In the genomic region with DNA sequence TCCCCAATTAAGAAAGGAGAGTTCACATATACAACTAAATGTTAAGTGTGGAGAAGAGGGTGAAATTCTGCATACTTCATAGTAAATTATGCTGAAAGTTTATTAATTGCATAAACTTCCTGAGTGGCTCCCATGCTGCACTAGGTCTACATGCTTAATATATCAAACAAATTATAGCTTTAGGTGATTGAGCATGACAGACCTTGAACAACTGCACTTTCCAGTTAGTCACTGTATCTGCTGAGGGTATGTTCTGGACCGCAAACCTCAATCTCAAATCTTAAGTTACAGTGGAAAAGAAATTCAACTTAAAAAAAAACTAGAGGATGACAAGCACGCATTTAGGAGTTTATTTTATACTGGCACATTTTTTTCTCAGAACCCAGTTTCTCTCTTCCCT, we compare ENCODE assay signal across 36 cellular contexts.
"Had no signal": no experiment of that assay in that cellular context is flagged by ENCODE, and none has a peak within 500 bp of the region (broad histone marks: within the 10 kb centered on the region; RNA-seq: fewer than 3 reads in every experiment).

No MANE protein-coding gene starts in this region.

- FAIRE-seq: K562 had no signal

- DNase-seq: activated CD4-positive, alpha-beta memory T cell treated with anti-CD3 and anti-CD28 coated beads, Interleukin-2, amount 10 ng/mL, durations not matched to agents 7 days and 5 days; activated CD4-positive, alpha-beta T cell treated with anti-CD3 and anti-CD28 coated beads for 1 hour; activated CD4-positive, alpha-beta T cell treated with anti-CD3 and anti-CD28 coated beads for 48 hours; activated CD4-positive, CD25-positive, alpha-beta regulatory T cell; activated CD8-positive, alpha-beta memory T cell treated with anti-CD3 and anti-CD28 coated beads for 24 hours; activated CD8-positive, alpha-beta memory T cell treated with anti-CD3 and anti-CD28 coated beads, Interleukin-2, amount 10 ng/mL, durations not matched to agents 7 days and 5 days; activated CD8-positive, alpha-beta memory T cell treated with anti-CD3 and anti-CD28 coated beads, Interleukin-2, amount 50 U/mL, for 48 hours; activated effector memory CD4-positive, alpha-beta T cell treated with Interleukin-2 at 50 U/mL for 16 hours; activated naive CD4-positive, alpha-beta T cell treated with anti-CD3 and anti-CD28 coated beads, Interleukin-2, amount 10 ng/mL, durations not matched to agents 7 days and 5 days; activated T-cell treated with anti-CD3 and anti-CD28 coated beads, Interleukin-2, amount 50 U/mL, for 48 hours; amniotic stem cell; aorta; IMR-90; MG63; NCI-H1048; NCI-H1436 treated with DMSO at 0.1 percent for 48 hours; NCI-H187; NCI-H2029 treated with DMSO at 0.1 percent for 48 hours; NCI-H2107; NCI-H2171; NCI-H510A; NCI-H526; NCI-H748 treated with DMSO at 0.1 percent for 48 hours; NK-92 treated with Interleukin-12 subunit alpha and Interleukin-12 subunit beta, amount 100 ng/mL, for 24 hours; PC-3; Peyer's patch; RPMI8226; SHP77 treated with DMSO at 0.1 percent for 48 hours; SW 1271; T-helper 1 cell; T-helper 2 cell; T-helper 9 cell; WERI-Rb-1 had no signal

- H3K9me3 Mint-ChIP-seq: activated CD4-positive, alpha-beta memory T cell treated with anti-CD3 and anti-CD28 coated beads, Interleukin-2, amount 10 ng/mL, durations not matched to agents 7 days and 5 days; activated naive CD4-positive, alpha-beta T cell treated with anti-CD3 and anti-CD28 coated beads, Interleukin-2, amount 10 ng/mL, durations not matched to agents 7 days and 5 days had no signal

- H3K4me1 Mint-ChIP-seq: activated CD4-positive, alpha-beta memory T cell treated with anti-CD3 and anti-CD28 coated beads, Interleukin-2, amount 10 ng/mL, durations not matched to agents 7 days and 5 days; activated CD8-positive, alpha-beta memory T cell treated with anti-CD3 and anti-CD28 coated beads, Interleukin-2, amount 10 ng/mL, durations not matched to agents 7 days and 5 days; activated naive CD4-positive, alpha-beta T cell treated with anti-CD3 and anti-CD28 coated beads, Interleukin-2, amount 10 ng/mL, durations not matched to agents 7 days and 5 days had no signal

- H3K4me3 Mint-ChIP-seq: activated CD4-positive, alpha-beta memory T cell treated with anti-CD3 and anti-CD28 coated beads, Interleukin-2, amount 10 ng/mL, durations not matched to agents 7 days and 5 days; activated CD8-positive, alpha-beta memory T cell treated with anti-CD3 and anti-CD28 coated beads, Interleukin-2, amount 10 ng/mL, durations not matched to agents 7 days and 5 days; activated naive CD4-positive, alpha-beta T cell treated with anti-CD3 and anti-CD28 coated beads, Interleukin-2, amount 10 ng/mL, durations not matched to agents 7 days and 5 days; activated naive CD8-positive, alpha-beta T cell had no signal

- H3K27me3 Mint-ChIP-seq: activated CD4-positive, alpha-beta memory T cell treated with anti-CD3 and anti-CD28 coated beads, Interleukin-2, amount 10 ng/mL, durations not matched to agents 7 days and 5 days; activated naive CD4-positive, alpha-beta T cell treated with anti-CD3 and anti-CD28 coated beads, Interleukin-2, amount 10 ng/mL, durations not matched to agents 7 days and 5 days; activated naive CD8-positive, alpha-beta T cell had no signal

- H3K27ac Mint-ChIP-seq: activated CD4-positive, alpha-beta memory T cell treated with anti-CD3 and anti-CD28 coated beads, Interleukin-2, amount 10 ng/mL, durations not matched to agents 7 days and 5 days; activated CD8-positive, alpha-beta memory T cell treated with anti-CD3 and anti-CD28 coated beads, Interleukin-2, amount 10 ng/mL, durations not matched to agents 7 days and 5 days; activated naive CD4-positive, alpha-beta T cell treated with anti-CD3 and anti-CD28 coated beads, Interleukin-2, amount 10 ng/mL, durations not matched to agents 7 days and 5 days; activated naive CD8-positive, alpha-beta T cell had no signal

- H3K27me3 ChIP-seq: cardiac muscle cell, MG63, Peyer's patch had no signal

- H3K36me3 Mint-ChIP-seq: activated naive CD4-positive, alpha-beta T cell treated with anti-CD3 and anti-CD28 coated beads, Interleukin-2, amount 10 ng/mL, durations not matched to agents 7 days and 5 days; activated naive CD8-positive, alpha-beta T cell had no signal

- H3K4me1 ChIP-seq: Peyer's patch had no signal

- H3K9me3 ChIP-seq: MG63, Peyer's patch had no signal

- H3K4me3 ChIP-seq: cardiac muscle cell, K562, MG63, Peyer's patch had no signal

- H3K27ac ChIP-seq: cardiac muscle cell, Peyer's patch, WERI-Rb-1 had no signal

- H3K36me3 ChIP-seq: cardiac muscle cell, MG63, Peyer's patch, WERI-Rb-1 had no signal
